In the genomic region with DNA sequence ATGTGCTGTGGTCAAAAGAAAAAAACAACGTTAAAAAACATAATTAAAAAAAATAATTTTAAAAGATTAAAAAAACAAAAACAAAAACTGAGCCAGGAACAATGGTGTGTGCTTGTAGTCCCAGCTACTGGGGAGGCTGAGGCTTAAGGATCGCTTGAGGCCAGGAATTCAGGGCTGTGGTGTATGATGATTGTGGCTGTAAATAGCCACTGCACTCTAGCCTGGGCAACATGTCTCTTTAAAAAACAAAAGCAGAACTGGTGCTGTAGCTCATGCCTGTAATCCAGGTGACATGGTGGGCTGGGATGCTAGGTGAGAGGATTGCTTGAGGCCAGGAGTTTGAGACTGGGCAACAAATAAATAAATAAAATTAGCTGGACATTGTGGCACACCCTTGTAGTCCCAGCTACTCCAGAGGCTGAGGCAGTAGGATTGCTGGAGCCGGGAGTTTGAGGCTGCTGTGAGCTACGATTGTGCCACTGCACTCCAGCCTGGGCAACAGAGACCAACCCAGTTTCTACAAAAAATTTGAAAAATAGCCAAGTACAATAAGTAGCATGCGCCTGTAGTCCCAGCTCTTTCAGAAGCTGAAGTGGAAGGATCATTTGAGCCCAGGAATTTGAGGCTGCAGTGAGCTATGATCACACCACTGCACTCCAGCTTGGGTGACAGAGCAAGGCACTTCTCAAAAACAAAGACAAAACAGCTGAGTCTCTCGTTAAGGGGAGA, we compare ENCODE assay signal across 13 cellular contexts. TPM values are rescaled to one million over a fixed set of nuclear protein-coding genes. Genes with fewer than 3 reads are reported as not detected.
DNase-seq lines count a peak whose midpoint lies in the region; ATAC-seq and TF ChIP-seq lines count a peak whose summit lies in the region.
"Had no signal": no experiment of that assay in that cellular context is flagged by ENCODE, and none has a peak within 500 bp of the region (broad histone marks: within the 10 kb centered on the region; RNA-seq: fewer than 3 reads in every experiment).

No MANE protein-coding gene starts in this region.

- H3K18ac ChIP-seq in mesenchymal stem cell (ENCODE audit: low read depth in 1 of 2, low read length in 2 of 2) = no peak overlapping the region

- no peaks in the 10 kb centered on the region for H3K27me3 Mint-ChIP-seq in IgD-negative memory B cell

- TF ChIP-seq CTCF in choroid plexus epithelial cell (conservative IDR thresholded peaks at IDR 0.05; ENCODE audit: low read depth, low read length) (no peak), gastroesophageal sphincter (IDR thresholded peaks at IDR 0.05) (no peak)

- no peak overlapping the region for H3K4ac ChIP-seq in mesenchymal stem cell (ENCODE audit: low read depth in 1 of 2, low read length in 2 of 2)

- H4K91ac ChIP-seq in mesenchymal stem cell (ENCODE audit: low read length) = no peak overlapping the region

- H3K9me3 ChIP-seq in mesenchymal stem cell (ENCODE audit: control insufficient read depth, low read length) (no peaks in the 10 kb centered on the region), gastroesophageal sphincter (no peaks in the 10 kb centered on the region)
- H3K9me3 ChIP-seq: BLaER1, neutrophil, uterus had no signal

- H3K4me1 ChIP-seq in ACC112 (ENCODE audit: control insufficient read depth, insufficient read depth, low read length, unreplicated experiment) = peaks cover 17% of the 10 kb centered on the region
- H3K4me1 ChIP-seq in mesenchymal stem cell (ENCODE audit: control insufficient read depth, insufficient read depth, low read depth, low read length) = peaks cover 4% of the 10 kb centered on the region
- H3K4me1 ChIP-seq in gastroesophageal sphincter = peaks cover 0 to 24% (median 0%) of the 10 kb centered on the region in 3 donors
- H3K4me1 ChIP-seq: BLaER1, uterus had no signal

- no peak overlapping the region for H3K4me3 ChIP-seq in ACC112 (ENCODE audit: low read depth, low read length)
- H3K4me3 ChIP-seq in choroid plexus epithelial cell (ENCODE audit: low read depth, low read length) = no peak overlapping the region
- no peak overlapping the region for H3K4me3 ChIP-seq in mesenchymal stem cell (ENCODE audit: insufficient read depth in 1 of 2, low read depth in 1 of 2, low read length in 2 of 2)
- no peak overlapping the region for H3K4me3 ChIP-seq in gastroesophageal sphincter
- H3K4me3 ChIP-seq: BLaER1, coronary artery, uterus had no signal

- peaks cover 20% of the 10 kb centered on the region for H3K79me1 ChIP-seq in mesenchymal stem cell (replicated peaks; ENCODE audit: low read length, poor library complexity, severe bottlenecking)

- H3K4me2 ChIP-seq in mesenchymal stem cell (ENCODE audit: low read length, poor library complexity, severe bottlenecking) = no peak overlapping the region
- H3K4me2 ChIP-seq: BLaER1 had no signal

- H2BK15ac ChIP-seq in mesenchymal stem cell (ENCODE audit: low read depth, poor library complexity, severe bottlenecking) = no peak overlapping the region

- H2AK5ac ChIP-seq in mesenchymal stem cell (ENCODE audit: low read length, severe bottlenecking) = peak overlapping the region; percentile 18

- H3K14ac ChIP-seq in mesenchymal stem cell (ENCODE audit: low read length in 2 of 2) = no peak overlapping the region

- peaks cover 28 to 39% (median 37%) of the 10 kb centered on the region in 3 donors for H3K4me1 Mint-ChIP-seq in IgD-negative memory B cell

- peak overlapping the region in 2 of 3 donors; percentile 74 to 83 for H3K27ac Mint-ChIP-seq in IgD-negative memory B cell

- H3K27ac ChIP-seq in ACC112 (ENCODE audit: low read depth, low read length) = peak overlapping the region; percentile 56
- H3K27ac ChIP-seq in mesenchymal stem cell (ENCODE audit: low read length, poor library complexity, severe bottlenecking) = peak overlapping the region; percentile 61
- no peak overlapping the region for H3K27ac ChIP-seq in gastroesophageal sphincter
- H3K27ac ChIP-seq: BLaER1, uterus had no signal

- peaks cover 12% of the 10 kb centered on the region for H3K36me3 ChIP-seq in ACC112 (ENCODE audit: insufficient read depth, low read length)
- H3K36me3 ChIP-seq in mesenchymal stem cell (ENCODE audit: control insufficient read depth in 1 of 2, insufficient read depth in 2 of 2, low read depth in 1 of 2, low read length in 2 of 2) = peaks cover 0 to 4% of the 10 kb centered on the region in 2 experiments
- peaks cover 0 to 14% of the 10 kb centered on the region in 2 donors for H3K36me3 ChIP-seq in gastroesophageal sphincter
- H3K36me3 ChIP-seq: uterus had no signal

- H3K27me3 ChIP-seq in ACC112 (ENCODE audit: insufficient read depth, low read length) (no peaks in the 10 kb centered on the region), mesenchymal stem cell (ENCODE audit: control insufficient read depth in 1 of 2, insufficient read depth in 1 of 2, low read length in 2 of 2) (no peaks in the 10 kb centered on the region), gastroesophageal sphincter (no peaks in the 10 kb centered on the region)
- H3K27me3 ChIP-seq: BLaER1, neutrophil, uterus had no signal

- no peak overlapping the region for H2BK5ac ChIP-seq in mesenchymal stem cell (ENCODE audit: low read depth, low read length, poor library complexity, severe bottlenecking)

- H3K9ac ChIP-seq in mesenchymal stem cell (ENCODE audit: low read length) = no peak overlapping the region
- H3K9ac ChIP-seq: BLaER1 had no signal

- H4K8ac ChIP-seq in mesenchymal stem cell (ENCODE audit: low read length) = no peak overlapping the region

- peaks cover 41% of the 10 kb centered on the region for H3K79me2 ChIP-seq in ACC112 (ENCODE audit: control insufficient read depth, insufficient read depth, low read length, unreplicated experiment)

- H3K9me3 Mint-ChIP-seq in IgD-negative memory B cell = no peaks in the 10 kb centered on the region

- WGBS in mesenchymal stem cell = 94% methylated on average over 4 of the region's 6 CpGs
- 65 to 79% methylated on average over 6 of the region's 6 CpGs for WGBS in gastroesophageal sphincter (ENCODE audit: low coverage in 1 of 2), 2 donors

- peak overlapping the region in 1 of 4 donors; percentile 9 for H3K4me3 Mint-ChIP-seq in IgD-negative memory B cell

- H2BK12ac ChIP-seq in mesenchymal stem cell (ENCODE audit: low read length in 2 of 2) = no peak overlapping the region

- H3K36me3 Mint-ChIP-seq in IgD-negative memory B cell = peaks cover 3% of the 10 kb centered on the region

- TF ChIP-seq POLR2A in gastroesophageal sphincter (IDR thresholded peaks at IDR 0.05) = no peak

- peak; percentile 61 for DNase-seq in choroid plexus epithelial cell (ENCODE audit: low read depth)
- peak; percentile 28 for DNase-seq in mesenchymal stem cell
- no peak for DNase-seq in NCI-H748 (lab: John Stamatoyannopoulos, UW; ENCODE audit: unreplicated experiment)
- DNase-seq in NCI-H2081 (lab: John Stamatoyannopoulos, UW) = no peak
- DNase-seq in HT-29 (ENCODE audit: low spot score) = no peak
- DNase-seq: NCI-H524, uterus had no signal

- H2AFZ ChIP-seq in ACC112 (ENCODE audit: low read length, unreplicated experiment) (no peak overlapping the region), mesenchymal stem cell (ENCODE audit: low read depth, low read length) (no peak overlapping the region)

- TF ChIP-seq EP300 in gastroesophageal sphincter (IDR thresholded peaks at IDR 0.05) = no peak

- H2BK120ac ChIP-seq in mesenchymal stem cell (ENCODE audit: low read depth, low read length) = no peak overlapping the region

- no peak overlapping the region for H3K23ac ChIP-seq in mesenchymal stem cell (ENCODE audit: low read length in 2 of 2)

- ATAC-seq in gastroesophageal sphincter = no peak

RNA-seq across cellular contexts. Expression of a gene that starts 43.6 kb away (rescaled TPM):
- polyA plus RNA-seq in IgD-negative memory B cell = 47.2 TPM
- polyA plus RNA-seq in mesenchymal stem cell (2013, experiment 1 of 2) = 11.8 TPM
- 11.8 TPM for polyA plus RNA-seq in mesenchymal stem cell (2013, experiment 2 of 2)
- 10 to 100 TPM; 42.4 to 50.6 (median 49.3) TPM for total RNA-seq in gastroesophageal sphincter
- total RNA-seq in HT-29 (2014; rRNA removed; shearing (Covaris generic)) = 20.4 and 20.8 TPM in 2 replicates

Comparison
In these comparisons a context has a peak if more than half of its experiments do, and no peak if none do; other contexts are left out.
1. H3K27ac ChIP-seq: peak in ACC112 (single experiment) and mesenchymal stem cell (single experiment); none in gastroesophageal sphincter (0 of 4).
2. DNase-seq: peak in choroid plexus epithelial cell (single experiment) and mesenchymal stem cell (single experiment); none in NCI-H748 (single experiment), NCI-H2081 (0 of 2) and HT-29 (single experiment).